8 cellular contexts compared by ENCODE assay signal in the genomic region with DNA sequence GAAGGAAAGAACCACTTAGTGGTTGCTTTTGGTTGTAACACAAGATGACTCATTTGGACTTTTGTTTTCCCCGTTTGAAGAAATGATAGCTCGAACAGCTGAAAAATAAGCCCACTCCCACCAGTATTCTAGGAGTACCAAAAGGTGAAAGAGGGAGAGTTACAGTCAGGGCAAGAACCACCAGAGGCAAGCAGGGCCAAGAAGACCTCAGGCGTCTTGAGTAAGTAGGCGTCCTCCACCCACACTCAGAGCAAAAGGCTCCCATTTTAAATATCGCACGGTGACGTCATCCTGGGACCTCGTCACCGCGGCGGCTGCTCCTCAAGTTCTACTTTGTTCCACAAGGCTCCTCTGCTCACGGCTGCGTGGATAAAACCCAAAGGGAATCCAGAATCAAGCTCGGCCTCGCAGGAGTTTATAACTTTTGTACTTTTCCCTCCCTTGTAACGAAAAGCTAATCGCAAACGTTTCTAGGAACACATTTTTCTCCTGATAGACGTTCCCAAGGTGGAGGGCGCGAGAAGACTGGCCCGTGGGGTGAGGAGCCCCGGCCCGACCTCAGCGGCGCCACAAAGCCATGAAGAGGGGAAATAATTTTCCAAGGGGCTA. TPM values are rescaled to one million over a fixed set of nuclear protein-coding genes. Genes with fewer than 3 reads are reported as not detected.
DNase-seq lines count a peak whose midpoint lies in the region; ATAC-seq and TF ChIP-seq lines count a peak whose summit lies in the region.

No MANE protein-coding gene starts in this region.

- peaks cover 29% of the 10 kb centered on the region for H4K20me1 ChIP-seq in DOHH2 (ENCODE audit: control insufficient read depth, insufficient read depth, low read depth, low read length)

- H3K36me3 ChIP-seq in DOHH2 (ENCODE audit: control insufficient read depth, low read length) (peaks cover 57% of the 10 kb centered on the region), SJCRH30 (peaks cover 28% of the 10 kb centered on the region)

- H3K9me3 ChIP-seq in DOHH2 (ENCODE audit: control insufficient read depth, insufficient read depth, low read length) (no peaks in the 10 kb centered on the region), SJCRH30 (replicated peaks) (no peaks in the 10 kb centered on the region)

- peak overlapping the region; percentile 40 to 86 (median 73) for H3K27ac Mint-ChIP-seq in IgD-negative memory B cell

- H3K4me2 ChIP-seq in DOHH2 (ENCODE audit: low read length), result peak overlapping the region; percentile 67

- TF ChIP-seq CTCF in DOHH2 (IDR thresholded peaks at IDR 0.05; ENCODE audit: low read depth, low read length, poor library complexity, severe bottlenecking), result no peak

- peak overlapping the region; percentile 99 for H3K4me3 ChIP-seq in DOHH2 (ENCODE audit: low read length)
- peak overlapping the region; percentile 83 for H3K4me3 ChIP-seq in SJCRH30

- H3F3A ChIP-seq in DOHH2 (ENCODE audit: control insufficient read depth, insufficient read depth), result peaks cover 4% of the 10 kb centered on the region; the same call in 1 of the 2 replicates

- no peaks in the 10 kb centered on the region for H3K9me2 ChIP-seq in DOHH2 (replicated peaks; ENCODE audit: control insufficient read depth, low read length)

- H3K79me2 ChIP-seq in DOHH2 (ENCODE audit: control insufficient read depth, low read length), result peaks cover 61% of the 10 kb centered on the region

- H3K27me3 ChIP-seq in DOHH2 (ENCODE audit: control insufficient read depth, low read length), result no peaks in the 10 kb centered on the region
- H3K27me3 ChIP-seq in SJCRH30, result no peaks in the 10 kb centered on the region

- peak overlapping the region; percentile 91 to 94 (median 92) for H3K4me3 Mint-ChIP-seq in IgD-negative memory B cell

- peak; percentile 59 for ATAC-seq in GM21619 (IDR thresholded peaks at IDR 0.05; ENCODE audit: unreplicated experiment)

- DNase-seq in SJCRH30 (peak; percentile 76 to 84), globus pallidus (ENCODE audit: low spot score) (peak; percentile 71), nucleus accumbens (lab: John Stamatoyannopoulos, UW) (peak in 53 of 56 donors; percentile 6 to 83 (median 54)), superior temporal gyrus (ENCODE audit: extremely low spot score) (peak; percentile 73)
- DNase-seq in activated naive CD4-positive, alpha-beta T cell treated with Interleukin-2 at 50 U/mL for 16 hours, result peak; percentile 84

- no peaks in the 10 kb centered on the region for H3K27me3 Mint-ChIP-seq in IgD-negative memory B cell

- peaks cover 12 to 18% (median 13%) of the 10 kb centered on the region in 3 donors for H3K4me1 Mint-ChIP-seq in IgD-negative memory B cell

- no peaks in the 10 kb centered on the region for H3K36me3 Mint-ChIP-seq in IgD-negative memory B cell

- H3K27ac ChIP-seq in DOHH2 (ENCODE audit: low read depth, low read length), result peak overlapping the region; percentile 48
- H3K27ac ChIP-seq in SJCRH30, result peak overlapping the region; percentile 75

- peaks cover 25% of the 10 kb centered on the region for H3K4me1 ChIP-seq in DOHH2 (ENCODE audit: control insufficient read depth, low read length)
- H3K4me1 ChIP-seq in SJCRH30, result no peaks in the 10 kb centered on the region

- H3K9me3 Mint-ChIP-seq in IgD-negative memory B cell, result no peaks in the 10 kb centered on the region

RNA-seq across cellular contexts. Expression of a gene that starts 1.2 kb away (rescaled TPM):
- polyA plus RNA-seq in IgD-negative memory B cell, result 6.2 TPM
- 58.2 and 58.9 TPM in 2 replicates for total RNA-seq in SJCRH30 (2014; rRNA removed; shearing (Covaris generic))

Comparison
In these comparisons a context has a peak if more than half of its experiments do, and no peak if none do; other contexts are left out.
1. Peak in every context shown above with its lines: DNase-seq, ATAC-seq, H3K4me3 ChIP-seq and H3K27ac ChIP-seq.